In the genomic region with DNA sequence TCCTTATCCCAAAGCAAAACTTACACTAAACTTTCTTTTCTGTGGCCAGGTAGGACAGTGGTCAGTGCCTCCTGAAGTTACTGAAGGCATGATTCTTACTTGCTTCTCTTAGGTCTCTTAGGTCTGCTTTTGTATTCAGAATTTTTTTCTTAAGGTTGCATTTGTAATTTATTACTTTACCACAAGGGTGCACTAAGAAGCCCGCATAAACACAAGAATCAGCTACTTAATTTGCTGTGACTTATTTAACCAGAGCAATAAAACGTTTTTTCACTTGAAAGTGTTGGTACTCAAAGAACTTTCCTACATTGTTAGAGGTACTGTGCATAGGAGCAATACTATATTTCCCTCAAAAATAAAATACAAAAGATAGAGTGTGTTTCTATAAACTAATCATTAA, we compare ENCODE assay signal across 9 cellular contexts.
A peak's percentile ranks its signal among the peaks of the same experiment; 100 is the strongest.
DNase-seq lines count a peak whose midpoint lies in the region; ATAC-seq, FAIRE-seq and TF ChIP-seq lines count a peak whose summit lies in the region.
"Had no signal": no experiment of that assay in that cellular context is flagged by ENCODE, and none has a peak within 500 bp of the region (broad histone marks: within the 10 kb centered on the region; RNA-seq: fewer than 3 reads in every experiment).

No MANE protein-coding gene starts in this region.

- H3K9me3 ChIP-seq in gastrocnemius medialis: no peaks in the 10 kb centered on the region

- TF ChIP-seq POLR2A in gastrocnemius medialis (IDR thresholded peaks at IDR 0.05): no peak

- ATAC-seq in gastrocnemius medialis: no peak
- no peak for ATAC-seq in HG03442 (IDR thresholded peaks at IDR 0.05; ENCODE audit: unreplicated experiment)

- H3K4me1 ChIP-seq in gastrocnemius medialis: peaks cover 0 to 3% of the 10 kb centered on the region in 2 donors

- H3K27ac ChIP-seq in gastrocnemius medialis: no peak overlapping the region
- H3K27ac ChIP-seq: BLaER1 treated with 17β-estradiol and CSF1 and Interleukin-3, amounts not matched to agents 10 nM and 100 nM had no signal

- DNase-seq in NCI-H1105 treated with DMSO at 0.1 percent for 48 hours (lab: John Stamatoyannopoulos, UW): peak; percentile 51
- DNase-seq in NCI-H1105 (lab: John Stamatoyannopoulos, UW): no peak
- DNase-seq in NCI-H146 (lab: John Stamatoyannopoulos, UW): peak; percentile 33
- no peak for DNase-seq in gastrocnemius medialis
- no peak for DNase-seq in NCI-H187 treated with DMSO at 0.1 percent for 48 hours (lab: John Stamatoyannopoulos, UW)
- no peak for DNase-seq in activated T-cell treated with anti-CD3 and anti-CD28 coated beads for 4 hours

- intact Hi-C loops in gastrocnemius medialis (cut with DNase I; ENCODE audit: low total_unique reads): loop anchor here (5.0 kb wide), 1 partner anchor 445 kb away; no protein-coding TSS in a partner anchor

- peak in 3 of 5 experiments; percentile 20 to 40 (median 31) for TF ChIP-seq CTCF in gastrocnemius medialis (IDR thresholded peaks at IDR 0.05 in 4 of 5, conservative IDR thresholded peaks at IDR 0.05 in 1 of 5)

- FAIRE-seq in endometrium (lab: Jason Lieb, UNC): peak; percentile 45

- in situ Hi-C loops in gastrocnemius medialis (cut with MboI; ENCODE audit: low sequenced_read_pairs in 4 of 4): loop anchor here in 1 of 4 donors (25.0 kb wide), 1 partner anchor 455 kb away; no protein-coding TSS in a partner anchor

- H3K36me3 ChIP-seq in gastrocnemius medialis: no peaks in the 10 kb centered on the region
- H3K36me3 ChIP-seq: BLaER1 treated with 17β-estradiol and CSF1 and Interleukin-3, amounts not matched to agents 10 nM and 100 nM had no signal

- no peaks in the 10 kb centered on the region for H3K27me3 ChIP-seq in gastrocnemius medialis
- H3K27me3 ChIP-seq: BLaER1 treated with 17β-estradiol and CSF1 and Interleukin-3, amounts not matched to agents 10 nM and 100 nM had no signal

- H3K4me3 ChIP-seq in gastrocnemius medialis: no peak overlapping the region
- H3K4me3 ChIP-seq: BLaER1 treated with 17β-estradiol and CSF1 and Interleukin-3, amounts not matched to agents 10 nM and 100 nM had no signal

Comparison
In these comparisons a context has a peak if more than half of its experiments do, and no peak if none do; other contexts are left out.
1. DNase-seq: peak in NCI-H1105 treated with DMSO at 0.1 percent for 48 hours (single experiment) and NCI-H146 (single experiment); none in NCI-H1105 (single experiment), gastrocnemius medialis (0 of 2), NCI-H187 treated with DMSO at 0.1 percent for 48 hours (single experiment) and activated T-cell treated with anti-CD3 and anti-CD28 coated beads for 4 hours (single experiment).